ENCODE assay signal across 17 cellular contexts in genomic region chr16:88695218-88695617, GRCh38. TPM values are rescaled to one million over a fixed set of nuclear protein-coding genes. Genes with fewer than 3 reads are reported as not detected.
"Had no signal": no experiment of that assay in that cellular context is flagged by ENCODE, and none has a peak within 500 bp of the region (broad histone marks: within the 10 kb centered on the region; RNA-seq: fewer than 3 reads in every experiment).

No MANE protein-coding gene starts in this region.

- ATAC-seq: heart right ventricle; left ventricle myocardium superior; sciatic nerve; stimulated activated naive B cell treated with anti-CD40 and anti-IgM and Interleukin-4, amounts not matched to agents 10 μg/mL and 1 μg/mL and 100 μg/mL, for 72 hours had no signal

- DNase-seq: activated CD4-positive, alpha-beta T cell treated with anti-CD3 and anti-CD28 coated beads, Interleukin-2, amount 10 ng/mL, durations not matched to agents 24 days and 14 days; activated CD4-positive, CD25-positive, alpha-beta regulatory T cell; activated naive CD8-positive, alpha-beta T cell treated with anti-CD3 and anti-CD28 coated beads for 36 hours; amniotic stem cell; effector CD8-positive, alpha-beta T cell; heart right ventricle; left ventricle myocardium superior; stimulated activated CD4-positive, alpha-beta T cell treated with anti-CD3 and anti-CD28 coated beads, Interleukin-4, amount 100 ng/mL, for 24 hours; stimulated activated naive B cell treated with anti-CD40 and anti-IgM and Interleukin-4, amounts not matched to agents 10 μg/mL and 1 μg/mL and 100 μg/mL, for 72 hours; T-helper 9 cell had no signal

- H3K4me3 Mint-ChIP-seq: activated CD4-positive, alpha-beta T cell treated with anti-CD3 and anti-CD28 coated beads, Interleukin-2, amount 10 ng/mL, durations not matched to agents 24 days and 14 days; activated naive CD8-positive, alpha-beta T cell treated with anti-CD3 and anti-CD28 coated beads for 36 hours; neural crest cell; stimulated activated naive B cell treated with anti-CD40 and anti-IgM and Interleukin-4, amounts not matched to agents 10 μg/mL and 1 μg/mL and 100 μg/mL, for 72 hours had no signal

- H3K9me3 ChIP-seq: esophagus muscularis mucosa, heart right ventricle, thoracic aorta, upper lobe of left lung had no signal

- H3K9me3 Mint-ChIP-seq: activated CD4-positive, alpha-beta T cell treated with anti-CD3 and anti-CD28 coated beads, Interleukin-2, amount 10 ng/mL, durations not matched to agents 24 days and 14 days; activated naive CD8-positive, alpha-beta T cell treated with anti-CD3 and anti-CD28 coated beads for 36 hours; neural crest cell; stimulated activated naive B cell treated with anti-CD40 and anti-IgM and Interleukin-4, amounts not matched to agents 10 μg/mL and 1 μg/mL and 100 μg/mL, for 72 hours had no signal

- H3K27ac ChIP-seq: esophagus muscularis mucosa, heart right ventricle, thoracic aorta had no signal

- H3K4me3 ChIP-seq: esophagus muscularis mucosa, heart right ventricle, thoracic aorta, upper lobe of left lung had no signal

- H3K27me3 ChIP-seq: upper lobe of left lung had no signal

- H3K27me3 Mint-ChIP-seq: activated CD4-positive, alpha-beta T cell treated with anti-CD3 and anti-CD28 coated beads, Interleukin-2, amount 10 ng/mL, durations not matched to agents 24 days and 14 days; activated naive CD8-positive, alpha-beta T cell treated with anti-CD3 and anti-CD28 coated beads for 36 hours; stimulated activated naive B cell treated with anti-CD40 and anti-IgM and Interleukin-4, amounts not matched to agents 10 μg/mL and 1 μg/mL and 100 μg/mL, for 72 hours had no signal

- H3K4me1 Mint-ChIP-seq: neural crest cell had no signal

- H3K27ac Mint-ChIP-seq: activated naive CD8-positive, alpha-beta T cell treated with anti-CD3 and anti-CD28 coated beads for 36 hours; stimulated activated naive B cell treated with anti-CD40 and anti-IgM and Interleukin-4, amounts not matched to agents 10 μg/mL and 1 μg/mL and 100 μg/mL, for 72 hours had no signal

RNA-seq across cellular contexts. Expression of gene SNAI3, which starts 8.9 kb away (rescaled TPM):
- total RNA-seq: cerebellum, neural crest cell, osteocyte had no signal
